In genomic region chr10:110803239-110803593, GRCh38 we compare ENCODE assay signal across 8 cellular contexts.
DNase-seq lines count a peak whose midpoint lies in the region; ATAC-seq and TF ChIP-seq lines count a peak whose summit lies in the region.

No MANE protein-coding gene starts in this region.

- H3K27ac Mint-ChIP-seq in naive B cell = peak overlapping the region in 2 of 6 donors; percentile 28 to 36

- intact Hi-C loops in adrenal gland (cut with DNase I) = loop anchor here in 1 of 2 donors (2.0 to 5.0 kb wide), 2 partner anchors 70 to 94 kb away; no protein-coding TSS in a partner anchor

- no peak for TF ChIP-seq POLR2A in adrenal gland (IDR thresholded peaks at IDR 0.05)

- no peaks in the 10 kb centered on the region for H3K36me3 Mint-ChIP-seq in naive B cell

- DNase-seq in NCI-H526 treated with DMSO at 0.1 percent for 48 hours (lab: John Stamatoyannopoulos, UW) (peak; percentile 18), naive B cell (peak; percentile 25), adrenal gland (no peak), NCI-H82 (lab: John Stamatoyannopoulos, UW) (no peak), COLO829 (ENCODE audit: low spot score) (no peak), DMS79 treated with DMSO at 0.1 percent for 48 hours (lab: John Stamatoyannopoulos, UW) (no peak)

- no peak overlapping the region for H3K4me3 ChIP-seq in adrenal gland

- no peaks in the 10 kb centered on the region for H3K9me3 Mint-ChIP-seq in naive B cell

- no peaks in the 10 kb centered on the region for H3K27me3 ChIP-seq in adrenal gland

- H3K27ac ChIP-seq in adrenal gland = no peak overlapping the region

- peak overlapping the region in 6 of 8 donors; percentile 4 to 77 (median 54) for H3K4me3 Mint-ChIP-seq in naive B cell

- WGBS in adrenal gland, 4 donors = 50 to 75% (median 63%) methylated on average over 4 to 5 of the region's 5 CpGs

- ATAC-seq in GM18499 (IDR thresholded peaks at IDR 0.05; ENCODE audit: insufficient read depth, unreplicated experiment) = peak; percentile 56
- ATAC-seq in GM21619 (IDR thresholded peaks at IDR 0.05; ENCODE audit: unreplicated experiment) = peak; percentile 75
- ATAC-seq in naive B cell (ENCODE audit: low read depth in 2 of 2) = peak; percentile 60 to 71

- no peaks in the 10 kb centered on the region for H3K36me3 ChIP-seq in adrenal gland (replicated peaks in 1 of 2)

- peaks cover 0 to 8% of the 10 kb centered on the region in 2 donors for H3K4me1 ChIP-seq in adrenal gland (replicated peaks in 1 of 2)

- peaks cover 0 to 10% (median 4%) of the 10 kb centered on the region in 3 donors for H3K27me3 Mint-ChIP-seq in naive B cell

- H3K4me1 Mint-ChIP-seq in naive B cell = peaks cover 24 to 33% (median 31%) of the 10 kb centered on the region in 3 donors

- no peak for TF ChIP-seq CTCF in adrenal gland (IDR thresholded peaks at IDR 0.05)

- no peaks in the 10 kb centered on the region for H3K9me3 ChIP-seq in adrenal gland (replicated peaks in 1 of 3)

Comparison
In these comparisons a context has a peak if more than half of its experiments do, and no peak if none do; other contexts are left out.
1. DNase-seq: peak in NCI-H526 treated with DMSO at 0.1 percent for 48 hours (single experiment) and naive B cell (single experiment); none in adrenal gland (0 of 7), NCI-H82 (single experiment), COLO829 (single experiment) and DMS79 treated with DMSO at 0.1 percent for 48 hours (single experiment).
2. Peak in every context shown above with its lines, with median percentiles within 50 percentile points of each other: ATAC-seq.